9 cellular contexts compared by ENCODE assay signal in the genomic region with DNA sequence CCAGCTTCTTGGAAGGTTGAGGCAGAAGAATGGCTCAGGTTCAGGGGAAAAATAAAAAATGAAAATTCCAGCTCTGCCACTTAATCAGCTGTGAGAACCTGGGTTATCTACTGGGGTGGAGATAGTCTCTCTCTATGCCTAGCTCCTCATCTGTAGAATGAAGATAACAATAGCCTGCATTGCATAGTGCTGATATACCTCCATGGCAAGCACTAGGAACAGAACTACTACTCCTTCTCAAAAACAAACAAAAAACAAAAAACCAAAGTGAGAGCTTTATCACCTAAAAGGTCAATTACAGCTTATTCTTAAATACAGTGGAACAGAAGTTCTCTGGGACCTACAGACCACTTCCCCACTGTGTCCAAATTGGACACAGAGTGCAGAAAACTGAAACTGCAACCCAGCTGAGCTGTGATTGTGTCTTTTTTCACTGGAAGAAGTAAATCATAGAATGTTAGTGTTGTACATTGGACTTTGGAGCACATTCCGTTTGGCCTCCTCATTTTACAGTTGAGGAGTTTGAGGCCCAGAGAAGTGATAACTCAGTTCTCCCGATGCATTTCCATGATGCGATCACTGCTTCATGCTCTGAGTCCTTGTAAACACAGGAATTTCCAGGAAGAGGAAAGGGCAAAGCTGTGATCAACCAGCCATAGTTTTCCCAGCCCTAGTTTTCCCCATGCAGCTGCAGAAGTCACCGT. TPM values are rescaled to one million over a fixed set of nuclear protein-coding genes. Genes with fewer than 3 reads are reported as not detected.
A peak's percentile ranks its signal among the peaks of the same experiment; 100 is the strongest.
DNase-seq lines count a peak whose midpoint lies in the region; ATAC-seq and TF ChIP-seq lines count a peak whose summit lies in the region.
"Had no signal": no experiment of that assay in that cellular context is flagged by ENCODE, and none has a peak within 500 bp of the region (broad histone marks: within the 10 kb centered on the region; RNA-seq: fewer than 3 reads in every experiment).

No MANE protein-coding gene starts in this region.

- ATAC-seq in GM18868 (IDR thresholded peaks at IDR 0.05; ENCODE audit: unreplicated experiment) (peak; percentile 12), HG03135 (IDR thresholded peaks at IDR 0.05; ENCODE audit: unreplicated experiment) (peak; percentile 30), HG03469 (IDR thresholded peaks at IDR 0.05; ENCODE audit: unreplicated experiment) (no peak)

- H3K9me3 ChIP-seq in neutrophil: no peaks in the 10 kb centered on the region

- H3K4me3 ChIP-seq in neutrophil (ENCODE audit: low read depth in 1 of 2, low read length in 1 of 2): peak overlapping the region; percentile 12 to 47
- H3K4me3 ChIP-seq: GM23338 had no signal

- intact Hi-C loops in MCF 10A (cut with micrococcal nuclease): loop anchor here (1.0 to 10.0 kb wide), 6 partner anchors 195 to 776 kb away; no protein-coding TSS in a partner anchor

- no peaks in the 10 kb centered on the region for H3K27me3 Mint-ChIP-seq in MCF 10A (ENCODE audit: insufficient read depth, unreplicated experiment)
- H3K27me3 Mint-ChIP-seq in glutamatergic neuron (ENCODE audit: unreplicated experiment): no peaks in the 10 kb centered on the region

- TF ChIP-seq CTCF in MCF 10A (IDR thresholded peaks at IDR 0.05; ENCODE audit: unreplicated experiment): no peak
- TF ChIP-seq CTCF in neutrophil (IDR thresholded peaks at IDR 0.05): no peak
- no peak for TF ChIP-seq CTCF in glutamatergic neuron (IDR thresholded peaks at IDR 0.05; ENCODE audit: partially characterized antibody, unreplicated experiment)

- no peak overlapping the region for H3K27ac ChIP-seq in neutrophil

- H3K36me3 Mint-ChIP-seq in MCF 10A (ENCODE audit: insufficient read depth, unreplicated experiment) (peaks cover 8% of the 10 kb centered on the region), glutamatergic neuron (ENCODE audit: unreplicated experiment) (no peaks in the 10 kb centered on the region)

- H3K9me3 Mint-ChIP-seq in MCF 10A (ENCODE audit: unreplicated experiment) (no peaks in the 10 kb centered on the region), glutamatergic neuron (ENCODE audit: unreplicated experiment) (no peaks in the 10 kb centered on the region)

- POLR2A ChIA-PET in MCF 10A (lab: Yijun Ruan, JAX): interaction anchor here (0.7 to 1.5 kb wide), 13 partner anchors 10 to 728 kb away, joined by 3 to 8 read pairs (median 3); no protein-coding TSS in a partner anchor

- H3K36me3 ChIP-seq in neutrophil: peaks cover 6% of the 10 kb centered on the region

- peaks cover 9% of the 10 kb centered on the region for H3K4me1 Mint-ChIP-seq in MCF 10A (ENCODE audit: insufficient read depth, unreplicated experiment)
- H3K4me1 Mint-ChIP-seq in glutamatergic neuron (ENCODE audit: low read depth, unreplicated experiment): no peaks in the 10 kb centered on the region
- H3K4me1 Mint-ChIP-seq: GM23338 had no signal

- no peak overlapping the region for H3K4me3 Mint-ChIP-seq in MCF 10A (ENCODE audit: unreplicated experiment)
- H3K4me3 Mint-ChIP-seq in glutamatergic neuron (ENCODE audit: unreplicated experiment): no peak overlapping the region
- H3K4me3 Mint-ChIP-seq: GM23338 had no signal

- no peak for DNase-seq in MCF 10A (ENCODE audit: unreplicated experiment)
- DNase-seq in glutamatergic neuron: no peak
- no peak for DNase-seq in GOT3 (lab: John Stamatoyannopoulos, UW)
- no peak for DNase-seq in effector CD8-positive, alpha-beta T cell (lab: John Stamatoyannopoulos, UW)

- CTCF ChIA-PET in MCF 10A (lab: Yijun Ruan, JAX): interaction anchor here (0.6 to 3.1 kb wide), 96 partner anchors 9 to 808 kb away, joined by 3 to 143 read pairs (median 5); no protein-coding TSS in a partner anchor

- peak overlapping the region; percentile 41 for H3K27ac Mint-ChIP-seq in MCF 10A (ENCODE audit: low read depth, unreplicated experiment)
- H3K27ac Mint-ChIP-seq in glutamatergic neuron (ENCODE audit: unreplicated experiment): no peak overlapping the region
- H3K27ac Mint-ChIP-seq: GM23338 had no signal

- peaks cover 7 to 8% of the 10 kb centered on the region in 2 experiments for H3K4me1 ChIP-seq in neutrophil (ENCODE audit: control insufficient read depth in 1 of 2, insufficient read depth in 1 of 2, low read depth in 1 of 2, low read length in 1 of 2)

- no peaks in the 10 kb centered on the region for H3K27me3 ChIP-seq in neutrophil

- BruUV-seq in MCF 10A (replicated peaks; lab: Mats Ljungman, UMichigan): no TSS peak

RNA-seq across cellular contexts. Expression of gene MTFR2, which starts 23.3 kb away (rescaled TPM):
- 5.2 and 6.0 TPM in 2 replicates for total RNA-seq in MCF 10A (2022)
- total RNA-seq in glutamatergic neuron (ENCODE audit: unreplicated experiment): 1.9 TPM
